In genomic region chr5:112407666-112408065, GRCh38 we compare ENCODE assay signal across 28 cellular contexts.
"Had no signal": no experiment of that assay in that cellular context is flagged by ENCODE, and none has a peak within 500 bp of the region (broad histone marks: within the 10 kb centered on the region; RNA-seq: fewer than 3 reads in every experiment).

No MANE protein-coding gene starts in this region.

- H3K4me3 ChIP-seq: dorsolateral prefrontal cortex, esophagus muscularis mucosa, gastroesophageal sphincter, heart left ventricle, hepatocyte, ovary, psoas muscle, sigmoid colon, testis, tibial nerve, vagina had no signal

- H3K4me3 Mint-ChIP-seq: naive thymus-derived CD8-positive, alpha-beta T cell; nephron progenitor cell; stimulated activated effector memory CD8-positive, alpha-beta T cell treated with anti-CD3 and anti-CD28 coated beads, Interleukin-12 subunit alpha, Interleukin-12 subunit beta, amount 100 ng/mL, for 72 hours had no signal

- ATAC-seq: foreskin keratinocyte; gastroesophageal sphincter; left colon; naive thymus-derived CD8-positive, alpha-beta T cell; psoas muscle; right cardiac atrium; stimulated activated effector memory CD8-positive, alpha-beta T cell treated with anti-CD3 and anti-CD28 coated beads, Interleukin-12 subunit alpha, Interleukin-12 subunit beta, amount 100 ng/mL, for 72 hours had no signal

- H3K27ac ChIP-seq: esophagus muscularis mucosa, foreskin keratinocyte, gastroesophageal sphincter, hepatocyte, ovary, psoas muscle, sigmoid colon, testis, tibial nerve, vagina had no signal

- H3K4me1 Mint-ChIP-seq: stimulated activated effector memory CD8-positive, alpha-beta T cell treated with anti-CD3 and anti-CD28 coated beads, Interleukin-12 subunit alpha, Interleukin-12 subunit beta, amount 100 ng/mL, for 72 hours had no signal

- DNase-seq: dorsolateral prefrontal cortex; effector CD4-positive, alpha-beta T cell; foreskin keratinocyte; heart left ventricle; islet precursor cell; kidney glomerular epithelial cell; left colon; mesenchymal stem cell; midbrain; naive thymus-derived CD8-positive, alpha-beta T cell; nephron progenitor cell; occipital lobe; ovary; posterior cingulate gyrus; psoas muscle; right cardiac atrium; sigmoid colon; stimulated activated CD4-positive, alpha-beta T cell treated with anti-CD3 and anti-CD28 coated beads, Interleukin-2, amount 100 ng/mL, for 24 hours; stimulated activated CD4-positive, alpha-beta T cell treated with anti-CD3 and anti-CD28 coated beads, Interleukin-4, amount 100 ng/mL, for 24 hours; stimulated activated naive CD4-positive, alpha-beta T cell treated with Interleukin-2 at 50 U/mL for 16 hours; substantia nigra; testis had no signal

- H3K9me3 ChIP-seq: esophagus muscularis mucosa, gastroesophageal sphincter, heart left ventricle, ovary, psoas muscle, sigmoid colon, testis, tibial nerve, vagina had no signal

- H3K36me3 Mint-ChIP-seq: naive thymus-derived CD8-positive, alpha-beta T cell; stimulated activated effector memory CD8-positive, alpha-beta T cell treated with anti-CD3 and anti-CD28 coated beads, Interleukin-12 subunit alpha, Interleukin-12 subunit beta, amount 100 ng/mL, for 72 hours had no signal

- H3K9me3 Mint-ChIP-seq: nephron progenitor cell; stimulated activated effector memory CD8-positive, alpha-beta T cell treated with anti-CD3 and anti-CD28 coated beads, Interleukin-12 subunit alpha, Interleukin-12 subunit beta, amount 100 ng/mL, for 72 hours had no signal

- H3K27me3 ChIP-seq: dorsolateral prefrontal cortex, esophagus muscularis mucosa, foreskin keratinocyte, gastroesophageal sphincter, heart left ventricle, hepatocyte, ovary, sigmoid colon, testis, tibial nerve, vagina had no signal

- H3K27ac Mint-ChIP-seq: naive thymus-derived CD8-positive, alpha-beta T cell; nephron progenitor cell; stimulated activated effector memory CD8-positive, alpha-beta T cell treated with anti-CD3 and anti-CD28 coated beads, Interleukin-12 subunit alpha, Interleukin-12 subunit beta, amount 100 ng/mL, for 72 hours had no signal

- H3K4me1 ChIP-seq: psoas muscle, sigmoid colon, testis had no signal

- H3K36me3 ChIP-seq: esophagus muscularis mucosa, gastroesophageal sphincter, ovary, sigmoid colon, vagina had no signal
